ENCODE assay signal across 26 cellular contexts in the genomic region with DNA sequence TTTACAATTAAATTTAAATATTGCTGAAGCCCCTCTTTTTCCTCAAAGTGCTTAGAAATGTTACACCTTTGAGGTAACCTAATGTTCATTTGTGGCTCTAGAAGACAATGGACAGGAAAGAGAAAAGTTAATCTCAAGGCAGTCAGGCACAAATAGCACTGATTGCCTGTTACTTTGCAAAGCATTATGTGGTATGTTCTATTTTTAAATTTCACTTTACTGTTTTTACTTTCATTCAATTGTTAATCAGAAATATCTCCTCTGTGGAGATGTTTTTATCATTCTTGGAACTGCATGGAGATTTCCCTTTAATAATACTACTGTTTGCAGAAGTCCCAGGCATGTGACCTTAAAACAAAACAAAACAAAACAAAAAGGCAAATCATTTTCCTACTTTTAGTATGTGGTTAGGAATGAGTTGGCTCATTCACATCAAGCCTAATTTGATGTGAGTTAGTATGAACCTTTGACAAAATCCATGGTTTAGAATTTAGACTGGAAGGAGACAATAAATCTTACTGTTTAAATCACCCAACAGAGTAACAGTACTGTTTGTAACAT.
A peak's percentile ranks its signal among the peaks of the same experiment; 100 is the strongest.
DNase-seq lines count a peak whose midpoint lies in the region; ATAC-seq and TF ChIP-seq lines count a peak whose summit lies in the region.
"Had no signal": no experiment of that assay in that cellular context is flagged by ENCODE, and none has a peak within 500 bp of the region (broad histone marks: within the 10 kb centered on the region; RNA-seq: fewer than 3 reads in every experiment).

No MANE protein-coding gene starts in this region.

- peaks cover 4% of the 10 kb centered on the region for H3K4me1 Mint-ChIP-seq in activated T-cell treated with anti-CD3 and anti-CD28 coated beads, Interleukin-2, amount 50 U/mL, for 24 hours (ENCODE audit: low read depth)
- H3K4me1 Mint-ChIP-seq: CD8-positive, alpha-beta memory T cell; neural progenitor cell had no signal

- no peaks in the 10 kb centered on the region for H3K27me3 ChIP-seq in adipocyte (replicated peaks; ENCODE audit: control insufficient read depth, insufficient read depth, low read length)
- H3K27me3 ChIP-seq: breast epithelium, neural progenitor cell, upper lobe of right lung had no signal

- peaks cover 57% of the 10 kb centered on the region for H3K36me3 Mint-ChIP-seq in activated T-cell treated with anti-CD3 and anti-CD28 coated beads, Interleukin-2, amount 50 U/mL, for 24 hours (ENCODE audit: low read depth)

- peaks cover 27% of the 10 kb centered on the region for H3K4me1 ChIP-seq in adipocyte (ENCODE audit: control insufficient read depth, insufficient read depth, low read length)
- H3K4me1 ChIP-seq: breast epithelium, lower lobe of right lung had no signal

- H3K9ac ChIP-seq in adipocyte (ENCODE audit: low read length): no peak overlapping the region
- H3K9ac ChIP-seq: neural progenitor cell had no signal

- ATAC-seq in omental fat pad (ENCODE audit: low FRiP score): no peak
- ATAC-seq in HG03108 (IDR thresholded peaks at IDR 0.05; ENCODE audit: unreplicated experiment): no peak
- ATAC-seq: lower lobe of right lung, psoas muscle, upper lobe of right lung had no signal

- no peaks in the 10 kb centered on the region for H3K9me3 Mint-ChIP-seq in activated T-cell treated with anti-CD3 and anti-CD28 coated beads, Interleukin-2, amount 50 U/mL, for 24 hours
- H3K9me3 Mint-ChIP-seq: neural progenitor cell had no signal

- H3K36me3 ChIP-seq in adipocyte (ENCODE audit: control insufficient read depth, insufficient read depth, low read length, severe bottlenecking): peaks cover 4% of the 10 kb centered on the region
- H3K36me3 ChIP-seq: breast epithelium, lower lobe of right lung, neural progenitor cell, upper lobe of right lung had no signal

- no peak for DNase-seq in activated T-cell treated with anti-CD3 and anti-CD28 coated beads, Interleukin-2, amount 50 U/mL, for 24 hours
- DNase-seq in activated T-cell treated with anti-CD3 and anti-CD28 coated beads for 4 hours (no peak), adipocyte (ENCODE audit: low read depth) (peak; percentile 42), fibroblast of pulmonary artery (ENCODE audit: low read depth) (peak; percentile 25), renal cortical epithelial cell (ENCODE audit: low read depth) (peak; percentile 38), omental fat pad (ENCODE audit: low spot score) (no peak), SW 1271 (lab: John Stamatoyannopoulos, UW) (no peak)
- DNase-seq: activated CD4-positive, alpha-beta T cell treated with anti-CD3 and anti-CD28 coated beads for 1 hour; activated naive CD4-positive, alpha-beta T cell treated with Interleukin-2 at 50 U/mL for 16 hours; activated T-cell treated with anti-CD3 and anti-CD28 coated beads, Interleukin-2, amount 50 U/mL, for 48 hours; AML-193; CD8-positive, alpha-beta memory T cell; DMS153; lower lobe of right lung; NCI-H1417 treated with DMSO at 0.1 percent for 48 hours; NCI-H2107; NCI-H446 treated with DMSO at 0.1 percent for 48 hours; psoas muscle; small intestine; stimulated activated CD4-positive, alpha-beta T cell treated with anti-CD3 and anti-CD28 coated beads, Interleukin-2, amount 100 ng/mL, for 24 hours; substantia nigra; upper lobe of right lung had no signal

- no peak overlapping the region for H3K4me3 Mint-ChIP-seq in activated T-cell treated with anti-CD3 and anti-CD28 coated beads, Interleukin-2, amount 50 U/mL, for 24 hours
- H3K4me3 Mint-ChIP-seq: CD8-positive, alpha-beta memory T cell; neural progenitor cell had no signal

- TF ChIP-seq CTCF in fibroblast of pulmonary artery (IDR thresholded peaks at IDR 0.05; ENCODE audit: low read length, missing control alignments) (no peak), omental fat pad (IDR thresholded peaks at IDR 0.05) (no peak)

- H3K27me3 Mint-ChIP-seq in activated T-cell treated with anti-CD3 and anti-CD28 coated beads, Interleukin-2, amount 50 U/mL, for 24 hours: no peaks in the 10 kb centered on the region
- H3K27me3 Mint-ChIP-seq: CD8-positive, alpha-beta memory T cell had no signal

- peaks cover 4% of the 10 kb centered on the region for H3K9me3 ChIP-seq in adipocyte (ENCODE audit: control insufficient read depth, low read length)
- H3K9me3 ChIP-seq: breast epithelium, lower lobe of right lung, psoas muscle, upper lobe of right lung had no signal

- H3K4me3 ChIP-seq in adipocyte (ENCODE audit: low read length): no peak overlapping the region
- no peak overlapping the region for H3K4me3 ChIP-seq in fibroblast of pulmonary artery (replicated peaks; ENCODE audit: low read depth, low read length)
- H3K4me3 ChIP-seq: breast epithelium, coronary artery, lower lobe of right lung, neural progenitor cell, psoas muscle, upper lobe of right lung had no signal

- peak overlapping the region; percentile 59 for H3K27ac Mint-ChIP-seq in activated T-cell treated with anti-CD3 and anti-CD28 coated beads, Interleukin-2, amount 50 U/mL, for 24 hours
- H3K27ac Mint-ChIP-seq: CD8-positive, alpha-beta memory T cell; neural progenitor cell had no signal

Comparison
In these comparisons a context has a peak if more than half of its experiments do, and no peak if none do; other contexts are left out.
1. DNase-seq: peak in adipocyte (single experiment), fibroblast of pulmonary artery (single experiment) and renal cortical epithelial cell (single experiment); none in activated T-cell treated with anti-CD3 and anti-CD28 coated beads, Interleukin-2, amount 50 U/mL, for 24 hours (single experiment), activated T-cell treated with anti-CD3 and anti-CD28 coated beads for 4 hours (single experiment), omental fat pad (single experiment) and SW 1271 (0 of 2).